In genomic region chr14:94310248-94310647, GRCh38 we compare ENCODE assay signal across 20 cellular contexts. TPM values are rescaled to one million over a fixed set of nuclear protein-coding genes. Genes with fewer than 3 reads are reported as not detected.
DNase-seq lines count a peak whose midpoint lies in the region; ATAC-seq and TF ChIP-seq lines count a peak whose summit lies in the region.
"Had no signal": no experiment of that assay in that cellular context is flagged by ENCODE, and none has a peak within 500 bp of the region (broad histone marks: within the 10 kb centered on the region; RNA-seq: fewer than 3 reads in every experiment).

No MANE protein-coding gene starts in this region.

- no CpG with 5 or more reads among the region's 3 CpGs for WGBS in neuronal stem cell (ENCODE audit: extremely low coverage in 2 of 2, insufficient read length in 2 of 2, insufficient replicate concordance in 1 of 2), 2 donors

- H3K14ac ChIP-seq in neuronal stem cell (ENCODE audit: low read length), result no peak overlapping the region

- no peak overlapping the region for H3K23ac ChIP-seq in neuronal stem cell (ENCODE audit: low read depth, low read length, poor library complexity)

- H2BK5ac ChIP-seq in neuronal stem cell (ENCODE audit: low read length), result no peak overlapping the region

- no peak overlapping the region for H4K8ac ChIP-seq in neuronal stem cell (ENCODE audit: low read depth, low read length)

- no peak overlapping the region for H2AK5ac ChIP-seq in neuronal stem cell (ENCODE audit: low read depth, low read length)

- H2AFZ ChIP-seq in neuronal stem cell (ENCODE audit: low read length), result no peak overlapping the region
- H2AFZ ChIP-seq: GM23338 had no signal

- H3K4ac ChIP-seq in neuronal stem cell (ENCODE audit: low read length), result no peak overlapping the region

- no peak overlapping the region for H3K9ac ChIP-seq in neuronal stem cell (ENCODE audit: low read depth, low read length, poor library complexity)

- no peak overlapping the region for H2BK12ac ChIP-seq in neuronal stem cell (ENCODE audit: low read length)

- no peaks in the 10 kb centered on the region for H3K79me1 ChIP-seq in neuronal stem cell (ENCODE audit: low read depth, low read length)

- no peak overlapping the region for H2BK15ac ChIP-seq in neuronal stem cell (ENCODE audit: low read length)

- intact Hi-C loops in Right ventricle myocardium superior (cut with DNase I) (no loop called here), posterior cingulate gyrus (cut with DNase I) (no loop called here)

- H3K9me3 ChIP-seq in right atrium auricular region, result peaks cover 0 to 10% of the 10 kb centered on the region in 2 donors
- peaks cover 0 to 7% of the 10 kb centered on the region in 2 donors for H3K9me3 ChIP-seq in neuronal stem cell (replicated peaks in 1 of 2; ENCODE audit: control insufficient read depth in 2 of 2, insufficient read depth in 1 of 2, low read depth in 1 of 2, low read length in 2 of 2)

- no peak overlapping the region for H3K4me3 ChIP-seq in right atrium auricular region
- H3K4me3 ChIP-seq in neuronal stem cell (ENCODE audit: low read length in 2 of 2), result no peak overlapping the region
- H3K4me3 ChIP-seq: GM23338, HAP-1 had no signal

- H4K91ac ChIP-seq in neuronal stem cell (ENCODE audit: low read depth, low read length, poor library complexity), result no peak overlapping the region

- H3K27ac ChIP-seq in right atrium auricular region, result no peak overlapping the region
- no peak overlapping the region for H3K27ac ChIP-seq in neuronal stem cell (replicated peaks; ENCODE audit: low read length)
- H3K27ac ChIP-seq: 22Rv1 had no signal

- H3K4me1 ChIP-seq in right atrium auricular region, result no peaks in the 10 kb centered on the region
- peaks cover 0 to 5% of the 10 kb centered on the region in 2 donors for H3K4me1 ChIP-seq in neuronal stem cell (ENCODE audit: control insufficient read depth in 2 of 2, insufficient read depth in 1 of 2, low read depth in 1 of 2, low read length in 2 of 2)
- H3K4me1 ChIP-seq: HAP-1 had no signal

- H3K36me3 ChIP-seq in right atrium auricular region (no peaks in the 10 kb centered on the region), neuronal stem cell (replicated peaks in 1 of 2; ENCODE audit: control insufficient read depth in 2 of 2, insufficient read depth in 2 of 2, low read length in 2 of 2) (no peaks in the 10 kb centered on the region)
- H3K36me3 ChIP-seq: HAP-1 had no signal

- H3K27me3 ChIP-seq in right atrium auricular region (no peaks in the 10 kb centered on the region), neuronal stem cell (ENCODE audit: control insufficient read depth in 3 of 3, insufficient read depth in 3 of 3, low read depth in 1 of 3, low read length in 3 of 3) (peaks cover 0 to 3% (median 0%) of the 10 kb centered on the region in 3 experiments)

- DNase-seq in right atrium auricular region (ENCODE audit: low spot score) (peak; percentile 42), Right ventricle myocardium superior (no peak), islet precursor cell (peak; percentile 42), neuronal stem cell (ENCODE audit: low spot score) (no peak), globus pallidus (ENCODE audit: low spot score) (no peak), posterior cingulate gyrus (no peak), GOT3 (lab: John Stamatoyannopoulos, UW) (no peak)
- DNase-seq: C1 segment of cervical spinal cord; Calu3; CD4-positive, alpha-beta memory T cell; COR-L47; DMS53; DMS79 treated with DMSO at 0.1 percent for 48 hours; GF-D8 had no signal

- H3K18ac ChIP-seq in neuronal stem cell (ENCODE audit: low read length), result peak overlapping the region; percentile 9

- H3K4me2 ChIP-seq in neuronal stem cell (ENCODE audit: insufficient read depth, low read length, poor library complexity, severe bottlenecking), result no peak overlapping the region
- H3K4me2 ChIP-seq: GM23338 had no signal

- TF ChIP-seq CTCF in right atrium auricular region (IDR thresholded peaks at IDR 0.05), result no peak

- ATAC-seq in Right ventricle myocardium superior (ENCODE audit: poor library complexity), result no peak
- ATAC-seq: GM23338 had no signal

- H2BK120ac ChIP-seq in neuronal stem cell (ENCODE audit: low read depth, low read length), result no peak overlapping the region

RNA-seq across cellular contexts. Expression of gene SERPINA6, which starts 12.9 kb away (rescaled TPM):
- total RNA-seq in right atrium auricular region (not detected), Right ventricle myocardium superior (not detected)
- polyA plus RNA-seq in neuronal stem cell (2013, experiment 1 of 2), result not detected
- polyA plus RNA-seq in neuronal stem cell (2013, experiment 2 of 2), result not detected
- total RNA-seq: CD4-positive, alpha-beta memory T cell; G401; GM23338 had no signal
- polyA plus RNA-seq: BJ; CD4-positive, alpha-beta memory T cell; GM23338 had no signal

RNA-seq across cellular contexts. Expression of gene SERPINA10, which starts 17.2 kb away (rescaled TPM):
- not detected for total RNA-seq in right atrium auricular region
- total RNA-seq in Right ventricle myocardium superior, result not detected
- polyA plus RNA-seq in neuronal stem cell (2013, experiment 1 of 2), result not detected
- polyA plus RNA-seq in neuronal stem cell (2013, experiment 2 of 2), result not detected
- total RNA-seq: Calu3; CD4-positive, alpha-beta memory T cell; Daoy; G401; GM23338 had no signal
- polyA plus RNA-seq: BJ; CD4-positive, alpha-beta memory T cell had no signal

RNA-seq across cellular contexts. Expression of gene SERPINA2, which starts 56.2 kb away (rescaled TPM):
- total RNA-seq in right atrium auricular region (not detected), Right ventricle myocardium superior (not detected)
- polyA plus RNA-seq in neuronal stem cell (2013, experiment 1 of 2), result not detected
- not detected for polyA plus RNA-seq in neuronal stem cell (2013, experiment 2 of 2)
- total RNA-seq: Calu3; CD4-positive, alpha-beta memory T cell; Daoy; G401; GM23338 had no signal
- polyA plus RNA-seq: BJ; CD4-positive, alpha-beta memory T cell; GM23338 had no signal

Comparison
In these comparisons a context has a peak if more than half of its experiments do, and no peak if none do; other contexts are left out.
1. DNase-seq: peak in right atrium auricular region (single experiment) and islet precursor cell (single experiment); none in Right ventricle myocardium superior (single experiment), neuronal stem cell (single experiment), globus pallidus (single experiment), posterior cingulate gyrus (0 of 10) and GOT3 (single experiment).